In the genomic region with DNA sequence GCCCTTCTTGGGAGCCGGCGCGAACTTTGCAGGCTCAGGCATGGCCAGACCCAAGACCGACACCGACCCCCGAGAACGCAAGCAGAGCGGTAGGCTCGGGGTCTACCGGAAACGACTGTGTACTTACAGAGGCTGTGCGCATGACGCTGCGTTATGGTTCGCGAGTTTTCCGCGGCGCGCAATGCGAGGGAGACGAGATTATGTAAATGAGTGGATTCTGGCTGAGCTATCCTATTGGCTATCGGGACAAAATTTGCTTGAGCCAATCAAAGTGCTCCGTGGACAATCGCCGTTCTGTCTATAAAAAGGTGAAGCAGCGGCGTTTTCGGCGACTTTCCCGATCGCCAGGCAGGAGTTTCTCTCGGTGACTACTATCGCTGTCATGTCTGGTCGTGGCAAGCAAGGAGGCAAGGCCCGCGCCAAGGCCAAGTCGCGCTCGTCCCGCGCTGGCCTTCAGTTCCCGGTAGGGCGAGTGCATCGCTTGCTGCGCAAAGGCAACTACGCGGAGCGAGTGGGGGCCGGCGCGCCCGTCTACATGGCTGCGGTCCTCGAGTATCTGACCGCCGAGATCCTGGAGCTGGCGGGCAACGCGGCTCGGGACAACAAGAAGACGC, we compare ENCODE assay signal across 8 cellular contexts. TPM values are rescaled to one million over a fixed set of nuclear protein-coding genes. Genes with fewer than 3 reads are reported as not detected.
A peak's percentile ranks its signal among the peaks of the same experiment; 100 is the strongest.
DNase-seq lines count a peak whose midpoint lies in the region; ATAC-seq and TF ChIP-seq lines count a peak whose summit lies in the region.
"Not testable (repeated sequence)": the region's sequence is repeated elsewhere in the genome, so short reads cannot be mapped to it uniquely, and the experiment has no call there.

No MANE protein-coding gene starts in this region.

- H3K36me3 ChIP-seq in PC-3 (ENCODE audit: low read depth, low read length); lower lobe of right lung: not testable (repeated sequence)

- peak; percentile 47 for ATAC-seq in GM18520 (IDR thresholded peaks at IDR 0.05; ENCODE audit: unreplicated experiment)
- peak; percentile 34 for ATAC-seq in GM19468 (IDR thresholded peaks at IDR 0.05; ENCODE audit: extremely low read depth, unreplicated experiment)
- ATAC-seq in HG02642 (IDR thresholded peaks at IDR 0.05; ENCODE audit: poor library complexity, unreplicated experiment): peak; percentile 60
- ATAC-seq in HG03135 (IDR thresholded peaks at IDR 0.05; ENCODE audit: unreplicated experiment): peak; percentile 59
- ATAC-seq in PC-3: peak; percentile 50
- ATAC-seq in lower lobe of right lung: peak; percentile 91 to 92

- H3K4me3 ChIP-seq in PC-3 (ENCODE audit: low read length); lower lobe of right lung: not testable (repeated sequence)

- H3F3A ChIP-seq in PC-3 (ENCODE audit: low read length, unreplicated experiment): not testable (repeated sequence)

- H3K9me3 Mint-ChIP-seq in MCF 10A (ENCODE audit: unreplicated experiment): not testable (repeated sequence)

- intact Hi-C loops in PC-3 (cut with micrococcal nuclease); MCF 10A (cut with micrococcal nuclease); lower lobe of right lung (cut with DNase I): not testable (repeated sequence)

- H2AFZ ChIP-seq in PC-3 (ENCODE audit: low read length): not testable (repeated sequence)

- H3K9me3 ChIP-seq in PC-3 (ENCODE audit: low read length); lower lobe of right lung: not testable (repeated sequence)

- H3K4me2 ChIP-seq in PC-3 (ENCODE audit: low read length): not testable (repeated sequence)

- H3K27ac ChIP-seq in 22Rv1: peak overlapping the region; percentile 96
- H3K27ac ChIP-seq in PC-3 (ENCODE audit: low read length); lower lobe of right lung: not testable (repeated sequence)

- not testable (repeated sequence) for DNase-seq in PC-3; MCF 10A (ENCODE audit: unreplicated experiment); lower lobe of right lung

- TF ChIP-seq CTCF in 22Rv1 (IDR thresholded peaks at IDR 0.05); PC-3 (conservative IDR thresholded peaks at IDR 0.05; ENCODE audit: low read depth, low read length); MCF 10A (IDR thresholded peaks at IDR 0.05; ENCODE audit: unreplicated experiment); lower lobe of right lung (IDR thresholded peaks at IDR 0.05): not testable (repeated sequence)

- BruUV-seq in PC-3 (replicated peaks; lab: Mats Ljungman, UMichigan): TSS peak; percentile 92
- BruUV-seq in MCF 10A (replicated peaks; lab: Mats Ljungman, UMichigan): TSS peak; percentile 85

- POLR2A ChIA-PET in PC-3 (lab: Charles Lee; ENCODE audit: unreplicated experiment): not testable (repeated sequence)
- POLR2A ChIA-PET in MCF 10A (lab: Yijun Ruan, JAX): interaction anchor here (7.9 kb wide), 1 partner anchor 35 kb away, joined by 632 read pairs; a partner anchor contains a TSS

- H3K4me1 Mint-ChIP-seq in MCF 10A (ENCODE audit: insufficient read depth, unreplicated experiment): peaks cover 41% of the 10 kb centered on the region

- not testable (repeated sequence) for H3K27me3 ChIP-seq in PC-3 (ENCODE audit: low read length); lower lobe of right lung (ENCODE audit: low read depth)

- peaks cover 23% of the 10 kb centered on the region for H3K4me1 ChIP-seq in PC-3 (ENCODE audit: insufficient read depth, low read length)
- H3K4me1 ChIP-seq in lower lobe of right lung: peaks cover 18% of the 10 kb centered on the region

- CTCF ChIA-PET in PC-3 (lab: Charles Lee); MCF 10A (lab: Yijun Ruan, JAX): not testable (repeated sequence)

- H3K27me3 Mint-ChIP-seq in MCF 10A (ENCODE audit: insufficient read depth, unreplicated experiment): not testable (repeated sequence)

- H3K9me2 ChIP-seq in PC-3 (replicated peaks; ENCODE audit: low read length): not testable (repeated sequence)

- H3K27ac Mint-ChIP-seq in MCF 10A (ENCODE audit: low read depth, unreplicated experiment): not testable (repeated sequence)

- H3K79me2 ChIP-seq in PC-3 (ENCODE audit: low read length): peaks cover 43% of the 10 kb centered on the region

- H4K20me1 ChIP-seq in PC-3 (ENCODE audit: low read length): not testable (repeated sequence)

- not testable (repeated sequence) for H3K9ac ChIP-seq in PC-3 (ENCODE audit: low read length)

- H3K4me3 Mint-ChIP-seq in MCF 10A (ENCODE audit: unreplicated experiment): not testable (repeated sequence)

- H3K36me3 Mint-ChIP-seq in MCF 10A (ENCODE audit: insufficient read depth, unreplicated experiment): not testable (repeated sequence)

RNA-seq across cellular contexts. Expression of a gene that starts 48.5 kb away (rescaled TPM):
- total RNA-seq in PC-3 (2014; rRNA removed) (27.6 and 38.6 TPM in 2 replicates), MCF 10A (2022) (17.4 and 22.4 TPM in 2 replicates), lower lobe of right lung (11.5 TPM)

Comparison
In these comparisons a context has a peak if more than half of its experiments do, and no peak if none do; other contexts are left out.
1. ATAC-seq: peak in every context shown above with its lines; median percentile 92 in lower lobe of right lung; 60 in HG02642; 59 in HG03135; 50 in PC-3; 47 in GM18520; 34 in GM19468.